8 cellular contexts compared by ENCODE assay signal in the genomic region with DNA sequence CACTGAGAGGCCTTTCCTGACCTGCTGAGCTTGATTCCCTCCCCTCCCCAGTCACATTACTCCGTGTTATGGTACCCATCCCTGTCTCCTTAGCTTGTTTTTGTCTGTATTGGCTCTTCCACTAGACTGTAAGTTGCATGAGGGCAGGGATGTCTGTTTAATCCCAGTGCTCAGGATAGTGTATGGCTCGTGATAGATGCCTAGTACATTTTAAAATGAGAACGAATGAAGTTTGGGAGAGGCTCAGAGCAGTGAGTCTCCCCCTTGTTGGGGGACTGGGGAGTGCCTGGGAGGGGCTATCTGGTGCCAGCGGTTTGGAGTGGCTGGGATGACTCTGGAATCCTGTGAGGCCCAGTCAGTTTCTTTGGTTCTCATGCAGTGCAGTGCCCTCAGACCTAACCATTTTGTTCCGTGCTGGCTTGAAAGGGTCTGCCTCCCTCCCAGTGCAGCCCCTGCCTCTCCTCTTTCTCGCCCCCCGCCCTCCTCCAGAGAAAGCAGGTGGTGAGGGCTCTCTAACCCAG. TPM values are rescaled to one million over a fixed set of nuclear protein-coding genes. Genes with fewer than 3 reads are reported as not detected.
DNase-seq lines count a peak whose midpoint lies in the region; FAIRE-seq and TF ChIP-seq lines count a peak whose summit lies in the region.

No MANE protein-coding gene starts in this region.

- H4K20me1 ChIP-seq in keratinocyte (ENCODE audit: control insufficient read depth, extremely low read depth, insufficient read depth, low read length), result no peaks in the 10 kb centered on the region

- H3K4me3 ChIP-seq in LNCaP clone FGC (ENCODE audit: low read depth, low read length) (0 out of 2 replicates have a peak overlapping the region, but pooled peaks have one; percentile 4), keratinocyte (ENCODE audit: control insufficient read depth in 2 of 3, extremely low read depth in 1 of 3, insufficient read depth in 2 of 3, low read depth in 1 of 3, low read length in 3 of 3) (peak overlapping the region in 1 of 3 experiments; percentile 3), stomach smooth muscle (ENCODE audit: low read length in 2 of 2) (peak overlapping the region in 1 of 2 donors; percentile 8)

- peaks cover 72% of the 10 kb centered on the region for H3K4me1 ChIP-seq in keratinocyte (ENCODE audit: control insufficient read depth, extremely low read depth, insufficient read depth, low read length)
- peaks cover 58% of the 10 kb centered on the region for H3K4me1 ChIP-seq in stomach smooth muscle (ENCODE audit: control insufficient read depth, insufficient read depth, low read length)

- no peak for TF ChIP-seq POLR2A in GM12891 (IDR thresholded peaks at IDR 0.05; ENCODE audit: low read depth, low read length)

- H3K4me2 ChIP-seq in keratinocyte (ENCODE audit: control insufficient read depth, extremely low read depth, insufficient read depth, low read depth, low read length), result peak overlapping the region; percentile 94

- H3K27ac ChIP-seq in angular gyrus (ENCODE audit: low read depth, low read length), result peak overlapping the region; percentile 10
- H3K27ac ChIP-seq in keratinocyte (ENCODE audit: control insufficient read depth, insufficient read depth, low read length), result peak overlapping the region; percentile 100
- H3K27ac ChIP-seq in stomach smooth muscle (ENCODE audit: low read length), result peak overlapping the region; percentile 82

- H3K36me3 ChIP-seq in keratinocyte (ENCODE audit: control insufficient read depth in 2 of 2, extremely low read depth in 1 of 2, insufficient read depth in 2 of 2, low read length in 2 of 2) (peaks cover 23 to 47% of the 10 kb centered on the region in 2 experiments), stomach smooth muscle (ENCODE audit: control insufficient read depth in 2 of 2, insufficient read depth in 2 of 2, low read length in 2 of 2) (peaks cover 3 to 5% of the 10 kb centered on the region in 2 donors)

- H2AFZ ChIP-seq in keratinocyte (ENCODE audit: control insufficient read depth, low read length), result no peak overlapping the region

- no peak for DNase-seq in LNCaP clone FGC (ENCODE audit: low read depth)
- no peak for DNase-seq in keratinocyte (ENCODE audit: low read depth, low spot score)
- no peak for DNase-seq in GM12891 (ENCODE audit: insufficient read length, low spot score)
- DNase-seq in NCI-H1417 (lab: John Stamatoyannopoulos, UW), result no peak
- DNase-seq in T1000 (lab: John Stamatoyannopoulos, UW), result no peak
- no peak for DNase-seq in stimulated activated CD4-positive, alpha-beta T cell treated with anti-CD3 and anti-CD28 coated beads, Interleukin-4, amount 100 ng/mL, for 1 hour

- peaks cover 2% of the 10 kb centered on the region for H3K9me1 ChIP-seq in keratinocyte (ENCODE audit: control insufficient read depth, extremely low read depth, insufficient read depth, low read length)

- FAIRE-seq in keratinocyte (lab: Jason Lieb, UNC), result no peak
- FAIRE-seq in GM12891 (lab: Jason Lieb, UNC), result no peak

- peaks cover 82% of the 10 kb centered on the region for H3K79me2 ChIP-seq in keratinocyte (ENCODE audit: control insufficient read depth, insufficient read depth, low read length)

- H3K9ac ChIP-seq in keratinocyte (ENCODE audit: control insufficient read depth, extremely low read depth, insufficient read depth, low read length) (peak overlapping the region; percentile 99), stomach smooth muscle (ENCODE audit: low read length in 2 of 2) (no peak overlapping the region)

- H3K9me3 ChIP-seq in keratinocyte (ENCODE audit: control insufficient read depth, low read depth, low read length), result no peaks in the 10 kb centered on the region
- H3K9me3 ChIP-seq in stomach smooth muscle (ENCODE audit: control insufficient read depth in 2 of 2, low read length in 2 of 2), result no peaks in the 10 kb centered on the region

- no peaks in the 10 kb centered on the region for H3K27me3 ChIP-seq in keratinocyte (ENCODE audit: control insufficient read depth, extremely low read depth, insufficient read depth, low read length)
- H3K27me3 ChIP-seq in stomach smooth muscle (ENCODE audit: control insufficient read depth in 1 of 2, insufficient read depth in 2 of 2, low read length in 2 of 2), result no peaks in the 10 kb centered on the region

- dilution Hi-C loops in keratinocyte (cut with MboI; ENCODE audit: extremely low pct_ligation_motif_present, low sequenced_read_pairs), result no loop called here

- TF ChIP-seq CTCF in LNCaP clone FGC (IDR thresholded peaks at IDR 0.05; ENCODE audit: control insufficient read depth, extremely low read depth, insufficient read depth), result no peak
- TF ChIP-seq CTCF in keratinocyte (optimal IDR thresholded peaks at IDR 0.05 in 1 of 3, IDR thresholded peaks at IDR 0.05 in 1 of 3, conservative IDR thresholded peaks at IDR 0.05 in 1 of 3; ENCODE audit: extremely low read depth in 1 of 3, insufficient read depth in 2 of 3, low read length in 3 of 3), result no peak

TF ChIP-seq in GM12891, 5 proteins besides CTCF, POLR2A, EP300 and RAD21:
- TF ChIP-seq POU2F2 (IDR thresholded peaks at IDR 0.05; ENCODE audit: low read depth, low read length) (no peak), SPI1 (IDR thresholded peaks at IDR 0.05; ENCODE audit: low read depth, low read length) (no peak), PAX5 (IDR thresholded peaks at IDR 0.05; ENCODE audit: insufficient read depth, low read length, severe bottlenecking) (no peak), POLR2AphosphoS5 (IDR thresholded peaks at IDR 0.05; ENCODE audit: low read depth, low read length) (no peak), TAF1 (IDR thresholded peaks at IDR 0.05; ENCODE audit: low read depth, low read length) (no peak)

RNA-seq across cellular contexts. Expression of gene ACTN4, which starts 35.5 kb away (rescaled TPM):
- polyA plus RNA-seq in keratinocyte, result 463 to 720 TPM (median 526 TPM) in 3 replicates
- polyA plus RNA-seq in keratinocyte (2011; ENCODE audit: low read depth), result 762 TPM
- polyA plus RNA-seq in keratinocyte (2011; cell fraction: cytosol; rRNA removed), result 452 and 468 TPM in 2 replicates
- polyA plus RNA-seq in keratinocyte (2011; cell fraction: nucleus; rRNA removed), result 1,020 and 1,377 TPM in 2 replicates
- polyA plus RNA-seq in keratinocyte (2012; ENCODE audit: low replicate concordance), result 537 and 1,150 TPM in 2 replicates
- polyA minus RNA-seq in keratinocyte, result 417 to 1,584 TPM (median 501 TPM) in 3 replicates
- polyA minus RNA-seq in keratinocyte (2011; cell fraction: cytosol; rRNA and poly(A)+ RNA removed), result 376 TPM
- 400 and 697 TPM in 2 replicates for polyA minus RNA-seq in keratinocyte (2011; cell fraction: nucleus; rRNA and poly(A)+ RNA removed)
- 122 TPM for polyA plus RNA-seq in GM12891 (2012; ENCODE audit: low read depth, missing spikeins)

Comparison
In these comparisons a context has a peak if more than half of its experiments do, and no peak if none do; other contexts are left out.
1. H3K27ac ChIP-seq: peak in every context shown above with its lines; median percentile 100 in keratinocyte; 82 in stomach smooth muscle; 10 in angular gyrus.